ENCODE assay signal across 19 cellular contexts in genomic region chr10:48536226-48536500, GRCh38.
DNase-seq lines count a peak whose midpoint lies in the region; ATAC-seq and TF ChIP-seq lines count a peak whose summit lies in the region.
"Had no signal": no experiment of that assay in that cellular context is flagged by ENCODE, and none has a peak within 500 bp of the region (broad histone marks: within the 10 kb centered on the region; RNA-seq: fewer than 3 reads in every experiment).

No MANE protein-coding gene starts in this region.

- H3K36me3 ChIP-seq in HUES64 (ENCODE audit: insufficient read depth, low read length) (no peaks in the 10 kb centered on the region), mesenchymal stem cell (ENCODE audit: control insufficient read depth in 1 of 2, insufficient read depth in 2 of 2, low read depth in 1 of 2, low read length in 2 of 2) (peaks cover 18 to 82% of the 10 kb centered on the region in 2 experiments)
- H3K36me3 ChIP-seq: BE2C had no signal

- no peak overlapping the region for H2BK5ac ChIP-seq in mesenchymal stem cell (ENCODE audit: low read depth, low read length, poor library complexity, severe bottlenecking)

- WGBS in HUES64: 94% methylated on average over 2 of the region's 2 CpGs
- 100% methylated on average over 2 of the region's 2 CpGs for WGBS in mesenchymal stem cell

- H3K36me3 Mint-ChIP-seq in natural killer cell treated with Interleukin-12 subunit alpha and Interleukin-12 subunit beta and Interleukin-15 and Interleukin-18, amount 100 ng/mL, for 72 hours: no peaks in the 10 kb centered on the region
- no peaks in the 10 kb centered on the region for H3K36me3 Mint-ChIP-seq in natural killer cell

- H3K27ac ChIP-seq in HUES64 (ENCODE audit: low read depth, low read length) (peak overlapping the region; percentile 52; the same call in 1 of the 2 replicates), mesenchymal stem cell (ENCODE audit: low read length, poor library complexity, severe bottlenecking) (no peak overlapping the region)
- H3K27ac ChIP-seq: PC-9, RWPE1 had no signal

- H3K14ac ChIP-seq in mesenchymal stem cell (ENCODE audit: low read length in 2 of 2): no peak overlapping the region

- H3K9ac ChIP-seq in HUES64 (ENCODE audit: low read depth, low read length): no peak overlapping the region
- no peak overlapping the region for H3K9ac ChIP-seq in mesenchymal stem cell (ENCODE audit: low read length)

- no peaks in the 10 kb centered on the region for H3K4me1 Mint-ChIP-seq in natural killer cell treated with Interleukin-12 subunit alpha and Interleukin-12 subunit beta and Interleukin-15 and Interleukin-18, amount 100 ng/mL, for 72 hours (ENCODE audit: low read depth in 2 of 2)
- no peaks in the 10 kb centered on the region for H3K4me1 Mint-ChIP-seq in natural killer cell

- H2AFZ ChIP-seq in mesenchymal stem cell (ENCODE audit: low read depth, low read length): no peak overlapping the region
- H2AFZ ChIP-seq: PC-9 had no signal

- no peak overlapping the region for H3K4me3 Mint-ChIP-seq in natural killer cell treated with Interleukin-12 subunit alpha and Interleukin-12 subunit beta and Interleukin-15 and Interleukin-18, amount 100 ng/mL, for 72 hours
- H3K4me3 Mint-ChIP-seq in natural killer cell: no peak overlapping the region
- H3K4me3 Mint-ChIP-seq: CD4-positive, alpha-beta T cell had no signal

- H3K27me3 ChIP-seq in HUES64 (ENCODE audit: insufficient read depth, low read length) (no peaks in the 10 kb centered on the region), mesenchymal stem cell (ENCODE audit: control insufficient read depth in 1 of 2, insufficient read depth in 1 of 2, low read length in 2 of 2) (no peaks in the 10 kb centered on the region)
- H3K27me3 ChIP-seq: BE2C, MG63 had no signal

- no peak overlapping the region for H3K18ac ChIP-seq in mesenchymal stem cell (ENCODE audit: low read depth in 1 of 2, low read length in 2 of 2)

- peaks cover 2% of the 10 kb centered on the region for H3K79me1 ChIP-seq in mesenchymal stem cell (replicated peaks; ENCODE audit: low read length, poor library complexity, severe bottlenecking)

- H3K4me3 ChIP-seq in HUES64 (ENCODE audit: low read length) (no peak overlapping the region), mesenchymal stem cell (ENCODE audit: insufficient read depth in 1 of 2, low read depth in 1 of 2, low read length in 2 of 2) (no peak overlapping the region)
- H3K4me3 ChIP-seq: K562, MG63, PC-9 had no signal

- no peaks in the 10 kb centered on the region for H3K9me3 Mint-ChIP-seq in natural killer cell treated with Interleukin-12 subunit alpha and Interleukin-12 subunit beta and Interleukin-15 and Interleukin-18, amount 100 ng/mL, for 72 hours
- H3K9me3 Mint-ChIP-seq in natural killer cell: no peaks in the 10 kb centered on the region
- H3K9me3 Mint-ChIP-seq: CD4-positive, alpha-beta T cell had no signal

- peak overlapping the region; percentile 28 for H4K8ac ChIP-seq in mesenchymal stem cell (ENCODE audit: low read length)

- H3K9me3 ChIP-seq in HUES64 (ENCODE audit: insufficient read depth, low read depth, low read length) (no peaks in the 10 kb centered on the region), mesenchymal stem cell (ENCODE audit: control insufficient read depth, low read length) (no peaks in the 10 kb centered on the region)
- H3K9me3 ChIP-seq: BE2C, MG63 had no signal

- H2AK5ac ChIP-seq in mesenchymal stem cell (ENCODE audit: low read length, severe bottlenecking): no peak overlapping the region

- H2BK120ac ChIP-seq in mesenchymal stem cell (ENCODE audit: low read depth, low read length): no peak overlapping the region

- no peak overlapping the region for H3K23ac ChIP-seq in mesenchymal stem cell (ENCODE audit: low read length in 2 of 2)

- no peak overlapping the region for H2BK15ac ChIP-seq in mesenchymal stem cell (ENCODE audit: low read depth, poor library complexity, severe bottlenecking)

- intact Hi-C loops in natural killer cell (cut with micrococcal nuclease): no loop called here

- H3K4ac ChIP-seq in mesenchymal stem cell (ENCODE audit: low read depth in 1 of 2, low read length in 2 of 2): no peak overlapping the region

- no peak overlapping the region for H3K4me2 ChIP-seq in mesenchymal stem cell (ENCODE audit: low read length, poor library complexity, severe bottlenecking)
- H3K4me2 ChIP-seq: PC-9 had no signal

- no peak overlapping the region for H2BK12ac ChIP-seq in mesenchymal stem cell (ENCODE audit: low read length in 2 of 2)

- peaks cover 3 to 9% of the 10 kb centered on the region in 2 donors for H3K27me3 Mint-ChIP-seq in natural killer cell treated with Interleukin-12 subunit alpha and Interleukin-12 subunit beta and Interleukin-15 and Interleukin-18, amount 100 ng/mL, for 72 hours
- H3K27me3 Mint-ChIP-seq in natural killer cell (ENCODE audit: low read depth in 2 of 2): peaks cover 0 to 9% of the 10 kb centered on the region in 2 donors

- no peak for TF ChIP-seq CTCF in natural killer cell (IDR thresholded peaks at IDR 0.05)

- peak; percentile 37 for DNase-seq in natural killer cell treated with Interleukin-12 subunit alpha and Interleukin-12 subunit beta and Interleukin-15 and Interleukin-18, amount 100 ng/mL, for 72 hours (ENCODE audit: low spot score)
- DNase-seq in natural killer cell (no peak), mesenchymal stem cell (no peak), EL (no peak), epidermal melanocyte (ENCODE audit: insufficient read length, low spot score) (no peak)
- DNase-seq: BE2C; CD4-positive, alpha-beta T cell; DMS153; MG63; NCI-H1048; NCI-H1436; NCI-H187 treated with DMSO at 0.1 percent for 48 hours; NCI-H748 treated with DMSO at 0.1 percent for 48 hours; PC-9 had no signal

- H4K91ac ChIP-seq in mesenchymal stem cell (ENCODE audit: low read length): no peak overlapping the region

- H3K4me1 ChIP-seq in HUES64 (ENCODE audit: insufficient read depth, low read length): peaks cover 31% of the 10 kb centered on the region
- H3K4me1 ChIP-seq in mesenchymal stem cell (ENCODE audit: control insufficient read depth, insufficient read depth, low read depth, low read length): peaks cover 1% of the 10 kb centered on the region
- H3K4me1 ChIP-seq: BE2C had no signal

- no peak for ATAC-seq in natural killer cell treated with Interleukin-12 subunit alpha and Interleukin-12 subunit beta and Interleukin-15 and Interleukin-18, amount 100 ng/mL, for 72 hours
- ATAC-seq in natural killer cell (no peak), GM21390 (IDR thresholded peaks at IDR 0.05; ENCODE audit: unreplicated experiment) (no peak)
- ATAC-seq: SK-N-SH treated with all-trans-retinoic acid at 6 μM for 48 hours had no signal

- no peak overlapping the region for H3K27ac Mint-ChIP-seq in natural killer cell treated with Interleukin-12 subunit alpha and Interleukin-12 subunit beta and Interleukin-15 and Interleukin-18, amount 100 ng/mL, for 72 hours
- no peak overlapping the region for H3K27ac Mint-ChIP-seq in natural killer cell
- H3K27ac Mint-ChIP-seq: CD4-positive, alpha-beta T cell had no signal
